In genomic region chr6:132768051-132768517, GRCh38 we compare ENCODE assay signal across 1 cellular context.
TF ChIP-seq lines count a peak whose summit lies in the region.

No MANE protein-coding gene starts in this region.

TF ChIP-seq in GM23338, 12 proteins besides CTCF, POLR2A, EP300 and RAD21 (continued from another document):
- TF ChIP-seq, protein P1, sequence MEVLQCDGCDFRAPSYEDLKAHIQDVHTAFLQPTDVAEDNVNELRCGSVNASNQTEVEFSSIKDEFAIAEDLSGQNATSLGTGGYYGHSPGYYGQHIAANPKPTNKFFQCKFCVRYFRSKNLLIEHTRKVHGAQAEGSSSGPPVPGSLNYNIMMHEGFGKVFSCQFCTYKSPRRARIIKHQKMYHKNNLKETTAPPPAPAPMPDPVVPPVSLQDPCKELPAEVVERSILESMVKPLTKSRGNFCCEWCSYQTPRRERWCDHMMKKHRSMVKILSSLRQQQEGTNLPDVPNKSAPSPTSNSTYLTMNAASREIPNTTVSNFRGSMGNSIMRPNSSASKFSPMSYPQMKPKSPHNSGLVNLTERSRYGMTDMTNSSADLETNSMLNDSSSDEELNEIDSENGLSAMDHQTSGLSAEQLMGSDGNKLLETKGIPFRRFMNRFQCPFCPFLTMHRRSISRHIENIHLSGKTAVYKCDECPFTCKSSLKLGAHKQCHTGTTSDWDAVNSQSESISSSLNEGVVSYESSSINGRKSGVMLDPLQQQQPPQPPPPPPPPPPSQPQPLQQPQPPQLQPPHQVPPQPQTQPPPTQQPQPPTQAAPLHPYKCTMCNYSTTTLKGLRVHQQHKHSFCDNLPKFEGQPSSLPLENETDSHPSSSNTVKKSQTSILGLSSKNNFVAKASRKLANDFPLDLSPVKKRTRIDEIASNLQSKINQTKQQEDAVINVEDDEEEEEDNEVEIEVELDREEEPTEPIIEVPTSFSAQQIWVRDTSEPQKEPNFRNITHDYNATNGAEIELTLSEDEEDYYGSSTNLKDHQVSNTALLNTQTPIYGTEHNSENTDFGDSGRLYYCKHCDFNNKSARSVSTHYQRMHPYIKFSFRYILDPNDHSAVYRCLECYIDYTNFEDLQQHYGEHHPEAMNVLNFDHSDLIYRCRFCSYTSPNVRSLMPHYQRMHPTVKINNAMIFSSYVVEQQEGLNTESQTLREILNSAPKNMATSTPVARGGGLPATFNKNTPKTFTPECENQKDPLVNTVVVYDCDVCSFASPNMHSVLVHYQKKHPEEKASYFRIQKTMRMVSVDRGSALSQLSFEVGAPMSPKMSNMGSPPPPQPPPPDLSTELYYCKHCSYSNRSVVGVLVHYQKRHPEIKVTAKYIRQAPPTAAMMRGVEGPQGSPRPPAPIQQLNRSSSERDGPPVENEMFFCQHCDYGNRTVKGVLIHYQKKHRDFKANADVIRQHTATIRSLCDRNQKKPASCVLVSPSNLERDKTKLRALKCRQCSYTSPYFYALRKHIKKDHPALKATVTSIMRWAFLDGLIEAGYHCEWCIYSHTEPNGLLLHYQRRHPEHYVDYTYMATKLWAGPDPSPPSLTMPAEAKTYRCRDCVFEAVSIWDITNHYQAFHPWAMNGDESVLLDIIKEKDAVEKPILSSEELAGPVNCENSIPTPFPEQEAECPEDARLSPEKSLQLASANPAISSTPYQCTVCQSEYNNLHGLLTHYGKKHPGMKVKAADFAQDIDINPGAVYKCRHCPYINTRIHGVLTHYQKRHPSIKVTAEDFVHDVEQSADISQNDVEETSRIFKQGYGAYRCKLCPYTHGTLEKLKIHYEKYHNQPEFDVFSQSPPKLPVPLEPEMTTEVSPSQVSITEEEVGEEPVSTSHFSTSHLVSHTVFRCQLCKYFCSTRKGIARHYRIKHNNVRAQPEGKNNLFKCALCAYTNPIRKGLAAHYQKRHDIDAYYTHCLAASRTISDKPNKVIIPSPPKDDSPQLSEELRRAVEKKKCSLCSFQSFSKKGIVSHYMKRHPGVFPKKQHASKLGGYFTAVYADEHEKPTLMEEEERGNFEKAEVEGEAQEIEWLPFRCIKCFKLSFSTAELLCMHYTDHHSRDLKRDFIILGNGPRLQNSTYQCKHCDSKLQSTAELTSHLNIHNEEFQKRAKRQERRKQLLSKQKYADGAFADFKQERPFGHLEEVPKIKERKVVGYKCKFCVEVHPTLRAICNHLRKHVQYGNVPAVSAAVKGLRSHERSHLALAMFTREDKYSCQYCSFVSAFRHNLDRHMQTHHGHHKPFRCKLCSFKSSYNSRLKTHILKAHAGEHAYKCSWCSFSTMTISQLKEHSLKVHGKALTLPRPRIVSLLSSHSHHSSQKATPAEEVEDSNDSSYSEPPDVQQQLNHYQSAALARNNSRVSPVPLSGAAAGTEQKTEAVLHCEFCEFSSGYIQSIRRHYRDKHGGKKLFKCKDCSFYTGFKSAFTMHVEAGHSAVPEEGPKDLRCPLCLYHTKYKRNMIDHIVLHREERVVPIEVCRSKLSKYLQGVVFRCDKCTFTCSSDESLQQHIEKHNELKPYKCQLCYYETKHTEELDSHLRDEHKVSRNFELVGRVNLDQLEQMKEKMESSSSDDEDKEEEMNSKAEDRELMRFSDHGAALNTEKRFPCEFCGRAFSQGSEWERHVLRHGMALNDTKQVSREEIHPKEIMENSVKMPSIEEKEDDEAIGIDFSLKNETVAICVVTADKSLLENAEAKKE (CRISPR knock-in tag; IDR thresholded peaks at IDR 0.05), result peak; percentile 22; the same call in 1 of the 2 replicates
- TF ChIP-seq ZNF331 (CRISPR knock-in tag; IDR thresholded peaks at IDR 0.05; ENCODE audit: low read depth) (no peak), POLR2AphosphoS5 (IDR thresholded peaks at IDR 0.05; ENCODE audit: low read depth) (no peak)
